Comparison of ENCODE assay signal across 5 cellular contexts in the genomic region with DNA sequence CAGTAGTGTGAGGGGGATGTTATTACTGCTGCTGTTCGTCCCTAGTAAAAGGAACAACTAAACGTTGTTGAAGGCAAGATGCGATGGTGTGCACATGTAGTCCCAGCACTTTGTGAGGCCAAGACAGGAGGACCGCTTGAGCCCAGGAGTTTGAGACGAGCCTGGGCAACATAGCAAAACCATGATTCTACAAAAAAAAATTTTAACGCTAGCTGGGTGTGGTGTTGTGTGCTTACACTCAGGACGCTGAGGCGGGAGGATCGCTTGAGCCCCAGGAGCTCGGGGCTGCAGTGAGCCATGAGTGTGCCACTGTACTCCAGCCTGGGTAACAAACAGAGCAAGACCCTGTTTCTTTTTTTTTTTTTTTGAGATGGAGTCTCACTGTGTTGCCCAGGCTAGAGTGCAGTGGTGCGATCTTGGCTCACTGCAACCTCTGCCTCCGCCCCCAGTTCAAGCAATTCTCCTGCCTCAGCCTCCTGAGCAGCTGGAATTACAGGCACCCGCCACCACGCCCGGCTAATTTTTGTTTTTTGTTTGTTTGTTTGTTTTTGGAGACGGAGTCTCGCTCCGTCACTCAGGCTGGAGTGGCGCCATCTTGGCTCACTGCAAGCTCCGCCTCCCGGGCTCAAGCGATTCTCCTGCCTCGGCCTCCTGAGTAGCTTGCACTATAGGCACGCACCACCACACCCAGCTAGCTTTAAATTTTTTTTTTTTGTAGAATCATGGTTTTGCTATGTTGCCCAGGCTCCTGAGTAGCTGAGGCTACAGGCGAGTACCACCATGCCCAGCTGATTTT.
DNase-seq lines count a peak whose midpoint lies in the region; FAIRE-seq and TF ChIP-seq lines count a peak whose summit lies in the region.
"Not testable (repeated sequence)": the region's sequence is repeated elsewhere in the genome, so short reads cannot be mapped to it uniquely, and the experiment has no call there.

No MANE protein-coding gene starts in this region.

- not testable (repeated sequence) for H2AK5ac ChIP-seq in H9 (ENCODE audit: insufficient read length, low read length); H1 (ENCODE audit: low read depth, low read length)

- H2BK15ac ChIP-seq in H9 (ENCODE audit: low read depth, low read length); H1 (ENCODE audit: low read length): not testable (repeated sequence)

- H3K9me3 Mint-ChIP-seq in H9; nephron progenitor cell; osteocyte (ENCODE audit: unreplicated experiment): not testable (repeated sequence)

- H3K79me2 ChIP-seq in H9 (ENCODE audit: insufficient read depth, low read length); H1 (ENCODE audit: control insufficient read depth in 1 of 2, insufficient read depth in 2 of 2, low read length in 2 of 2): not testable (repeated sequence)

- H3K79me1 ChIP-seq in H9 (ENCODE audit: insufficient read depth, low read depth, low read length, poor library complexity, severe bottlenecking); H1 (ENCODE audit: low read depth, low read length): not testable (repeated sequence)

- H3K14ac ChIP-seq in H9 (ENCODE audit: insufficient read depth, low read length); H1 (ENCODE audit: insufficient read length): not testable (repeated sequence)

- not testable (repeated sequence) for H3K23me2 ChIP-seq in H9 (ENCODE audit: insufficient read length, low read depth, low read length, poor library complexity, severe bottlenecking); H1 (ENCODE audit: low read depth, low read length)

- intact Hi-C loops in testis (cut with DNase I; ENCODE audit: low total_unique reads), result not testable (repeated sequence)

- H3K4me3 Mint-ChIP-seq in H9; nephron progenitor cell; osteocyte (ENCODE audit: unreplicated experiment): not testable (repeated sequence)

- not testable (repeated sequence) for H3K27me3 ChIP-seq in H9 (ENCODE audit: insufficient read depth, low read length); H1 (replicated peaks in 1 of 4; ENCODE audit: control insufficient read depth in 3 of 4, extremely low read depth in 1 of 4, insufficient read depth in 3 of 4, low read length in 3 of 4); testis

- H3K4me1 ChIP-seq in H9 (ENCODE audit: insufficient read depth, low read length); H1 (replicated peaks in 1 of 4; ENCODE audit: control insufficient read depth in 3 of 4, insufficient read depth in 4 of 4, low read length in 3 of 4); testis: not testable (repeated sequence)

- H3K4me1 Mint-ChIP-seq in H9 (peaks cover 12 to 31% of the 10 kb centered on the region in 2 experiments), nephron progenitor cell (peaks cover 18% of the 10 kb centered on the region)
- not testable (repeated sequence) for H3K4me1 Mint-ChIP-seq in osteocyte (ENCODE audit: unreplicated experiment)

- not testable (repeated sequence) for H4K5ac ChIP-seq in H9 (ENCODE audit: insufficient read length, low read depth, low read length); H1 (ENCODE audit: insufficient read length, low read depth, low read length)

- WGBS in H9 (ENCODE audit: extremely low coverage, insufficient read length, low lambda C conversion rate), result no CpG with 5 or more reads among the region's 25 CpGs
- WGBS in H1 (ENCODE audit: extremely low coverage in 1 of 2, insufficient coverage in 1 of 2, insufficient read length in 1 of 2, insufficient replicate concordance in 2 of 2, low coverage in 1 of 2, low lambda C conversion rate in 2 of 2, missing lambda C conversion rate in 1 of 2), 2 experiments, result 98% methylated on average over 24 of the region's 25 CpGs; no CpG with 5 or more reads in 1 of the 2 experiments
- WGBS in testis, 2 donors, result 68 to 84% methylated on average over 25 of the region's 25 CpGs

- H2AFZ ChIP-seq in H9 (ENCODE audit: low read length); H1 (ENCODE audit: low read length): not testable (repeated sequence)

- TF ChIP-seq RAD21 in H1 (IDR thresholded peaks at IDR 0.05 in 1 of 2, conservative IDR thresholded peaks at IDR 0.05 in 1 of 2; ENCODE audit: low read depth in 2 of 2, low read length in 2 of 2), result not testable (repeated sequence)

- not testable (repeated sequence) for H2BK5ac ChIP-seq in H9 (ENCODE audit: insufficient read length, low read length); H1 (ENCODE audit: low read depth, low read length)

- H3K9ac ChIP-seq in H9 (ENCODE audit: extremely low read depth, insufficient read length, low read length); H1 (replicated peaks in 1 of 4; ENCODE audit: extremely low read depth in 1 of 4, low read depth in 3 of 4, low read length in 3 of 4): not testable (repeated sequence)

- H3K27ac Mint-ChIP-seq in H9 (peak overlapping the region in 2 of 3 experiments; percentile 40 to 50; a peak in 2 of 7 replicates), nephron progenitor cell (peak overlapping the region; percentile 74)
- not testable (repeated sequence) for H3K27ac Mint-ChIP-seq in osteocyte (ENCODE audit: unreplicated experiment)

- not testable (repeated sequence) for H3K56ac ChIP-seq in H9 (ENCODE audit: insufficient read length, low read depth, low read length); H1 (replicated peaks; ENCODE audit: insufficient read length, low read depth, low read length)

- CTCF ChIA-PET in H1 (lab: Charles Lee; ENCODE audit: partially characterized antibody), result interaction anchor here (0.6 to 1.8 kb wide), 4 partner anchors 23 to 178 kb away, joined by 3 to 7 read pairs (median 3); no protein-coding TSS in a partner anchor

- TF ChIP-seq POLR2A in H1 (IDR thresholded peaks at IDR 0.05; ENCODE audit: control extremely low read depth in 1 of 2, low read depth in 2 of 2, low read length in 2 of 2); testis (IDR thresholded peaks at IDR 0.05): not testable (repeated sequence)

- H4K91ac ChIP-seq in H9 (ENCODE audit: insufficient read length, low read depth, low read length); H1 (replicated peaks; ENCODE audit: insufficient read length, low read length): not testable (repeated sequence)

- not testable (repeated sequence) for H3K27ac ChIP-seq in H9 (ENCODE audit: insufficient read length, low read depth, low read length); H1 (ENCODE audit: low read depth, low read length); testis

- not testable (repeated sequence) for H3K27me3 Mint-ChIP-seq in H9 (ENCODE audit: low read depth); nephron progenitor cell (ENCODE audit: low read depth, poor library complexity); osteocyte (ENCODE audit: unreplicated experiment)

- DNase-seq in H9; H1 (ENCODE audit: low read depth in 1 of 2, low spot score in 2 of 2); nephron progenitor cell: not testable (repeated sequence)
- DNase-seq in osteocyte (ENCODE audit: extremely low spot score, unreplicated experiment), result peak; percentile 64
- DNase-seq in testis, result peak; percentile 41

- not testable (repeated sequence) for H2BK12ac ChIP-seq in H9 (ENCODE audit: insufficient read length, low read depth, low read length); H1 (ENCODE audit: low read depth, low read length)

- not testable (repeated sequence) for H3K9me3 ChIP-seq in H9 (ENCODE audit: control insufficient read depth, low read depth, low read length); H1 (ENCODE audit: insufficient read depth in 2 of 2, low read depth in 1 of 2, low read length in 1 of 2); testis

- not testable (repeated sequence) for H4K8ac ChIP-seq in H9 (replicated peaks; ENCODE audit: insufficient read length, low read depth, low read length)
- H4K8ac ChIP-seq in H1 (ENCODE audit: extremely low read depth, insufficient read depth, low read length), result peak overlapping the region; percentile 57; the same call in 1 of the 2 replicates

- not testable (repeated sequence) for H2BK120ac ChIP-seq in H9 (ENCODE audit: low read depth, low read length, poor library complexity, severe bottlenecking); H1 (replicated peaks; ENCODE audit: low read depth, low read length)

- not testable (repeated sequence) for H3K4me2 ChIP-seq in H9 (ENCODE audit: insufficient read depth, insufficient read length, low read length); H1 (ENCODE audit: insufficient read depth in 1 of 2, low read depth in 2 of 2, low read length in 2 of 2)

- H3T11ph ChIP-seq in H9 (ENCODE audit: low read length), result not testable (repeated sequence)

- H4K20me1 ChIP-seq in H9 (ENCODE audit: control insufficient read depth, insufficient read depth, insufficient read length); H1 (replicated peaks in 1 of 2; ENCODE audit: control insufficient read depth in 1 of 2, insufficient read depth in 2 of 2, low read length in 2 of 2): not testable (repeated sequence)

- POLR2A ChIA-PET in H1 (lab: Charles Lee; ENCODE audit: partially characterized antibody), result interaction anchor here (1.7 kb wide), 1 partner anchor 52 kb away, joined by 7 read pairs; no protein-coding TSS in a partner anchor

- not testable (repeated sequence) for H3K4me3 ChIP-seq in H1 (ENCODE audit: extremely low read depth in 1 of 4, insufficient read depth in 2 of 4, low read depth in 3 of 4, low read length in 4 of 4)
- H3K4me3 ChIP-seq in testis, result peak overlapping the region; percentile 21 to 34

- not testable (repeated sequence) for TF ChIP-seq CTCF in H9 (conservative IDR thresholded peaks at IDR 0.05); H1 (IDR thresholded peaks at IDR 0.05; ENCODE audit: control extremely low read depth in 1 of 3, insufficient read depth in 1 of 3, low read depth in 1 of 3, low read length in 3 of 3); nephron progenitor cell (IDR thresholded peaks at IDR 0.05); osteocyte (IDR thresholded peaks at IDR 0.05); testis (IDR thresholded peaks at IDR 0.05)

- TF ChIP-seq EP300 in H1 (IDR thresholded peaks at IDR 0.05; ENCODE audit: borderline replicate concordance in 1 of 2, low read depth in 2 of 2, low read length in 2 of 2), result not testable (repeated sequence)

- H3K23ac ChIP-seq in H9 (ENCODE audit: insufficient read length, low read depth, low read length); H1 (ENCODE audit: insufficient read length): not testable (repeated sequence)

- H2BK20ac ChIP-seq in H9 (ENCODE audit: low read depth, low read length, poor library complexity, severe bottlenecking); H1 (ENCODE audit: low read length): not testable (repeated sequence)

- not testable (repeated sequence) for H3K18ac ChIP-seq in H9 (ENCODE audit: insufficient read length, low read depth, low read length); H1 (ENCODE audit: extremely low read depth, low read length)

- not testable (repeated sequence) for H3K36me3 ChIP-seq in H1 (ENCODE audit: control insufficient read depth in 2 of 4, insufficient read depth in 4 of 4, low read length in 3 of 4); testis (ENCODE audit: low read depth, missing control alignments)

- H3K36me3 Mint-ChIP-seq in H9 (ENCODE audit: insufficient read depth in 1 of 3, low read depth in 3 of 3); nephron progenitor cell (ENCODE audit: low read depth); osteocyte (ENCODE audit: unreplicated experiment): not testable (repeated sequence)

- not testable (repeated sequence) for H3K4ac ChIP-seq in H9 (ENCODE audit: low read depth, low read length); H1 (replicated peaks; ENCODE audit: insufficient read length, low read depth, low read length)

- FAIRE-seq in H1 (lab: Jason Lieb, UNC), result not testable (repeated sequence)
